ENCODE assay signal across 1 cellular context in the genomic region with DNA sequence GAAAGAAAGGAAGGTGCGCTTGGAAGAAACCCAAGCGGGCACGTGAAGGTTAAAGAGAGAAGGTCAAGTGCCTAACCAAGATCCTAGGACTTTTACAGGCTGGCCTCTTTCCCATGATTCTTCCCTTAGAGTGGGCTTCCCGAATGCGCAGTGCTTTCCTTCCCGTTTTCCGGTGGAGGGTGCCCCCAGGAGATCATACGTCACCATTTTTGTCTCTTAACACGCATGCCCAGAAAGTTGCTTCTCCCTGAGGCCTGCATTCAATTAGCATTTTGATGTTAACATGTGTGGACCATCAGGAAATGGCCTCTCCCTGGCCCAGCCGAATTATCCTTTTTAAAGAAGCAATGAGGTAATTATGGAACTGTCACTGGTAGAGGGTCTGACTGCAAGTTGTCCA.
TF ChIP-seq lines count a peak whose summit lies in the region.

No MANE protein-coding gene starts in this region.

TF ChIP-seq in H1, 55 proteins besides CTCF, POLR2A, EP300 and RAD21:
- TF ChIP-seq PHF8 (conservative IDR thresholded peaks at IDR 0.05; ENCODE audit: low read depth, low read length) (no peak), POLR2AphosphoS5 (IDR thresholded peaks at IDR 0.05; ENCODE audit: low read depth, low read length) (no peak), SIRT6 (IDR thresholded peaks at IDR 0.05; ENCODE audit: low read length) (no peak), RBBP5 (IDR thresholded peaks at IDR 0.05; ENCODE audit: borderline replicate concordance, low read depth, low read length) (no peak), SIN3A (conservative IDR thresholded peaks at IDR 0.05 in 1 of 2, IDR thresholded peaks at IDR 0.05 in 1 of 2; ENCODE audit: low read depth in 1 of 2, low read length in 2 of 2) (no peak), SIX5 (IDR thresholded peaks at IDR 0.05; ENCODE audit: low read depth, low read length) (no peak), CHD2 (IDR thresholded peaks at IDR 0.05; ENCODE audit: low read length) (no peak), JUND (IDR thresholded peaks at IDR 0.05; ENCODE audit: low read length) (no peak), CTBP2 (IDR thresholded peaks at IDR 0.05; ENCODE audit: borderline replicate concordance, insufficient read depth, insufficient read length, low read length) (no peak), NRF1 (IDR thresholded peaks at IDR 0.05; ENCODE audit: low read depth, low read length) (no peak)
